Comparison of ENCODE assay signal across 14 cellular contexts in genomic region chr1:234996245-234996757, GRCh38.
DNase-seq lines count a peak whose midpoint lies in the region; ATAC-seq and TF ChIP-seq lines count a peak whose summit lies in the region.
"Had no signal": no experiment of that assay in that cellular context is flagged by ENCODE, and none has a peak within 500 bp of the region (broad histone marks: within the 10 kb centered on the region; RNA-seq: fewer than 3 reads in every experiment).

No MANE protein-coding gene starts in this region.

- H3K79me2 ChIP-seq in ACC112 (ENCODE audit: control insufficient read depth, insufficient read depth, low read length, unreplicated experiment): no peaks in the 10 kb centered on the region

- no peak for ATAC-seq in foreskin keratinocyte
- ATAC-seq in gastrocnemius medialis: no peak
- no peak for ATAC-seq in HG03521 (IDR thresholded peaks at IDR 0.05; ENCODE audit: unreplicated experiment)
- ATAC-seq: naive thymus-derived CD4-positive, alpha-beta T cell; T-helper 17 cell had no signal

- no peak for TF ChIP-seq POLR2A in gastrocnemius medialis (IDR thresholded peaks at IDR 0.05)

- H3K27ac ChIP-seq in ACC112 (ENCODE audit: low read depth, low read length) (peak overlapping the region; percentile 95), ascending aorta (peak overlapping the region; percentile 89 to 90), foreskin keratinocyte (peak overlapping the region; percentile 95), gastrocnemius medialis (peak overlapping the region; percentile 93 to 99 (median 94))

- no peaks in the 10 kb centered on the region for H3K27me3 ChIP-seq in ACC112 (ENCODE audit: insufficient read depth, low read length)
- no peaks in the 10 kb centered on the region for H3K27me3 ChIP-seq in ascending aorta
- H3K27me3 ChIP-seq in foreskin keratinocyte: no peaks in the 10 kb centered on the region
- H3K27me3 ChIP-seq in gastrocnemius medialis: no peaks in the 10 kb centered on the region
- H3K27me3 ChIP-seq: MG63, spleen had no signal

- H3K9me3 ChIP-seq in ascending aorta (no peaks in the 10 kb centered on the region), gastrocnemius medialis (no peaks in the 10 kb centered on the region)
- H3K9me3 ChIP-seq: MG63, spleen had no signal

- H3K4me3 ChIP-seq in ACC112 (ENCODE audit: low read depth, low read length) (no peak overlapping the region), ascending aorta (no peak overlapping the region), gastrocnemius medialis (no peak overlapping the region)
- H3K4me3 ChIP-seq: MG63, spleen had no signal

- intact Hi-C loops in ascending aorta (cut with DNase I) (loop anchor here (2.0 kb wide), 2 partner anchors 386 to 462 kb away; partner anchors contain the start of gene IRF2BP2), gastrocnemius medialis (cut with DNase I; ENCODE audit: low total_unique reads) (loop anchor here (2.0 to 5.0 kb wide), 5 partner anchors 16 to 464 kb away; no protein-coding TSS in a partner anchor)

- H3K36me3 ChIP-seq in ACC112 (ENCODE audit: insufficient read depth, low read length): no peaks in the 10 kb centered on the region
- H3K36me3 ChIP-seq in ascending aorta: no peaks in the 10 kb centered on the region
- H3K36me3 ChIP-seq in gastrocnemius medialis: no peaks in the 10 kb centered on the region
- H3K36me3 ChIP-seq: MG63, spleen had no signal

- H3K4me1 ChIP-seq in ACC112 (ENCODE audit: control insufficient read depth, insufficient read depth, low read length, unreplicated experiment) (peaks cover 25% of the 10 kb centered on the region), ascending aorta (peaks cover 3 to 28% of the 10 kb centered on the region in 2 donors), foreskin keratinocyte (peaks cover 18% of the 10 kb centered on the region), gastrocnemius medialis (peaks cover 25 to 28% of the 10 kb centered on the region in 2 donors)

- no peak overlapping the region for H2AFZ ChIP-seq in ACC112 (ENCODE audit: low read length, unreplicated experiment)

- TF ChIP-seq CTCF in ascending aorta (IDR thresholded peaks at IDR 0.05): no peak
- TF ChIP-seq CTCF in foreskin keratinocyte (conservative IDR thresholded peaks at IDR 0.05): peak; percentile 16
- TF ChIP-seq CTCF in gastrocnemius medialis (IDR thresholded peaks at IDR 0.05 in 4 of 5, conservative IDR thresholded peaks at IDR 0.05 in 1 of 5): no peak

- in situ Hi-C loops in gastrocnemius medialis (cut with MboI; ENCODE audit: low sequenced_read_pairs in 4 of 4): loop anchor here in 3 of 4 donors (5.0 to 25.0 kb wide), 6 partner anchors 71 to 402 kb away; partner anchors contain the start of gene IRF2BP2 (in 1 of the 3)

- DNase-seq in ascending aorta (ENCODE audit: low spot score in 2 of 2) (no peak), foreskin keratinocyte (no peak), gastrocnemius medialis (no peak), putamen (ENCODE audit: low spot score) (no peak), NCI-H2029 (lab: John Stamatoyannopoulos, UW) (no peak), AG08396 (ENCODE audit: low spot score) (no peak)
- DNase-seq: activated CD4-positive, alpha-beta T cell treated with anti-CD3 and anti-CD28 coated beads, Interleukin-2, amount 10 ng/mL, durations not matched to agents 24 days and 14 days; central memory CD4-positive, alpha-beta T cell; MG63; naive thymus-derived CD4-positive, alpha-beta T cell; spleen; T-helper 17 cell had no signal
